Comparison of ENCODE assay signal across 2 cellular contexts in the genomic region with DNA sequence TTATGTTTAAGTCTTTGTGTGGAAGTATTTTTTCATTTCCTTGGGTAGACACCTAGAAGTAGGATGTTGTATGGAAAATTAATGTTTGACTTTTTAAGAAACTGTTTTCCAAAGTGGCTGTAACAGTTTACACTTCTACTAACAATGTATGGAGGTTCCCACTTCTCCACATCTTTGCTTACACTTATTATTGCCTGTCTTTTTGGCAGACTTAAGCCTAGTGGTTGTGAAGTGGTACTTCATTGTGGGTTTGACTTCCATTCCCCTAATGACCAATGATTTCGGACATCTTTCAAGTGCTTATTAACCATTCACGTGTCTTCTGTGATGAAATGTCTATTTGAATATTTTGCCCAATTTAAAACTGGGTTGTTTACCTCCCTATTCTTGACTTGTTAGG.
TF ChIP-seq lines count a peak whose summit lies in the region.

No MANE protein-coding gene starts in this region.

TF ChIP-seq in SK-N-SH, 30 proteins besides CTCF, POLR2A, EP300 and RAD21 (continued from another document):
- TF ChIP-seq, protein P1, sequence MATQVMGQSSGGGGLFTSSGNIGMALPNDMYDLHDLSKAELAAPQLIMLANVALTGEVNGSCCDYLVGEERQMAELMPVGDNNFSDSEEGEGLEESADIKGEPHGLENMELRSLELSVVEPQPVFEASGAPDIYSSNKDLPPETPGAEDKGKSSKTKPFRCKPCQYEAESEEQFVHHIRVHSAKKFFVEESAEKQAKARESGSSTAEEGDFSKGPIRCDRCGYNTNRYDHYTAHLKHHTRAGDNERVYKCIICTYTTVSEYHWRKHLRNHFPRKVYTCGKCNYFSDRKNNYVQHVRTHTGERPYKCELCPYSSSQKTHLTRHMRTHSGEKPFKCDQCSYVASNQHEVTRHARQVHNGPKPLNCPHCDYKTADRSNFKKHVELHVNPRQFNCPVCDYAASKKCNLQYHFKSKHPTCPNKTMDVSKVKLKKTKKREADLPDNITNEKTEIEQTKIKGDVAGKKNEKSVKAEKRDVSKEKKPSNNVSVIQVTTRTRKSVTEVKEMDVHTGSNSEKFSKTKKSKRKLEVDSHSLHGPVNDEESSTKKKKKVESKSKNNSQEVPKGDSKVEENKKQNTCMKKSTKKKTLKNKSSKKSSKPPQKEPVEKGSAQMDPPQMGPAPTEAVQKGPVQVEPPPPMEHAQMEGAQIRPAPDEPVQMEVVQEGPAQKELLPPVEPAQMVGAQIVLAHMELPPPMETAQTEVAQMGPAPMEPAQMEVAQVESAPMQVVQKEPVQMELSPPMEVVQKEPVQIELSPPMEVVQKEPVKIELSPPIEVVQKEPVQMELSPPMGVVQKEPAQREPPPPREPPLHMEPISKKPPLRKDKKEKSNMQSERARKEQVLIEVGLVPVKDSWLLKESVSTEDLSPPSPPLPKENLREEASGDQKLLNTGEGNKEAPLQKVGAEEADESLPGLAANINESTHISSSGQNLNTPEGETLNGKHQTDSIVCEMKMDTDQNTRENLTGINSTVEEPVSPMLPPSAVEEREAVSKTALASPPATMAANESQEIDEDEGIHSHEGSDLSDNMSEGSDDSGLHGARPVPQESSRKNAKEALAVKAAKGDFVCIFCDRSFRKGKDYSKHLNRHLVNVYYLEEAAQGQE (IDR thresholded peaks at IDR 0.05; ENCODE audit: low read depth, low read length), result no peak
- TF ChIP-seq, protein P2, sequence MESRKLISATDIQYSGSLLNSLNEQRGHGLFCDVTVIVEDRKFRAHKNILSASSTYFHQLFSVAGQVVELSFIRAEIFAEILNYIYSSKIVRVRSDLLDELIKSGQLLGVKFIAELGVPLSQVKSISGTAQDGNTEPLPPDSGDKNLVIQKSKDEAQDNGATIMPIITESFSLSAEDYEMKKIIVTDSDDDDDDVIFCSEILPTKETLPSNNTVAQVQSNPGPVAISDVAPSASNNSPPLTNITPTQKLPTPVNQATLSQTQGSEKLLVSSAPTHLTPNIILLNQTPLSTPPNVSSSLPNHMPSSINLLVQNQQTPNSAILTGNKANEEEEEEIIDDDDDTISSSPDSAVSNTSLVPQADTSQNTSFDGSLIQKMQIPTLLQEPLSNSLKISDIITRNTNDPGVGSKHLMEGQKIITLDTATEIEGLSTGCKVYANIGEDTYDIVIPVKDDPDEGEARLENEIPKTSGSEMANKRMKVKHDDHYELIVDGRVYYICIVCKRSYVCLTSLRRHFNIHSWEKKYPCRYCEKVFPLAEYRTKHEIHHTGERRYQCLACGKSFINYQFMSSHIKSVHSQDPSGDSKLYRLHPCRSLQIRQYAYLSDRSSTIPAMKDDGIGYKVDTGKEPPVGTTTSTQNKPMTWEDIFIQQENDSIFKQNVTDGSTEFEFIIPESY (IDR thresholded peaks at IDR 0.05; ENCODE audit: borderline replicate concordance, low read depth), result no peak
- TF ChIP-seq, protein P3, sequence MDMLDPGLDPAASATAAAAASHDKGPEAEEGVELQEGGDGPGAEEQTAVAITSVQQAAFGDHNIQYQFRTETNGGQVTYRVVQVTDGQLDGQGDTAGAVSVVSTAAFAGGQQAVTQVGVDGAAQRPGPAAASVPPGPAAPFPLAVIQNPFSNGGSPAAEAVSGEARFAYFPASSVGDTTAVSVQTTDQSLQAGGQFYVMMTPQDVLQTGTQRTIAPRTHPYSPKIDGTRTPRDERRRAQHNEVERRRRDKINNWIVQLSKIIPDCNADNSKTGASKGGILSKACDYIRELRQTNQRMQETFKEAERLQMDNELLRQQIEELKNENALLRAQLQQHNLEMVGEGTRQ (IDR thresholded peaks at IDR 0.05; ENCODE audit: borderline replicate concordance, low read depth, low read length), result no peak
- TF ChIP-seq SIN3A (IDR thresholded peaks at IDR 0.05; ENCODE audit: borderline replicate concordance, low read depth, low read length) (no peak), FOXJ3 (CRISPR knock-in tag; IDR thresholded peaks at IDR 0.05) (no peak)

TF ChIP-seq in SK-N-SH treated with all-trans-retinoic acid at 6 μM for 48 hours, 23 proteins besides CTCF, POLR2A, EP300 and RAD21 (continued from another document):
- TF ChIP-seq, protein P4, sequence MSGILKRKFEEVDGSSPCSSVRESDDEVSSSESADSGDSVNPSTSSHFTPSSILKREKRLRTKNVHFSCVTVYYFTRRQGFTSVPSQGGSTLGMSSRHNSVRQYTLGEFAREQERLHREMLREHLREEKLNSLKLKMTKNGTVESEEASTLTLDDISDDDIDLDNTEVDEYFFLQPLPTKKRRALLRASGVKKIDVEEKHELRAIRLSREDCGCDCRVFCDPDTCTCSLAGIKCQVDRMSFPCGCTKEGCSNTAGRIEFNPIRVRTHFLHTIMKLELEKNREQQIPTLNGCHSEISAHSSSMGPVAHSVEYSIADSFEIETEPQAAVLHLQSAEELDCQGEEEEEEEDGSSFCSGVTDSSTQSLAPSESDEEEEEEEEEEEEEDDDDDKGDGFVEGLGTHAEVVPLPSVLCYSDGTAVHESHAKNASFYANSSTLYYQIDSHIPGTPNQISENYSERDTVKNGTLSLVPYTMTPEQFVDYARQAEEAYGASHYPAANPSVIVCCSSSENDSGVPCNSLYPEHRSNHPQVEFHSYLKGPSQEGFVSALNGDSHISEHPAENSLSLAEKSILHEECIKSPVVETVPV (CRISPR knock-in tag; IDR thresholded peaks at IDR 0.05), result no peak
- TF ChIP-seq TOX (CRISPR knock-in tag; IDR thresholded peaks at IDR 0.05; ENCODE audit: borderline replicate concordance) (no peak), GLIS3 (CRISPR knock-in tag; IDR thresholded peaks at IDR 0.05) (no peak), TCF4 (CRISPR knock-in tag; IDR thresholded peaks at IDR 0.05; ENCODE audit: borderline replicate concordance) (no peak), ZNF70 (CRISPR knock-in tag; IDR thresholded peaks at IDR 0.05) (no peak), PPARA (CRISPR knock-in tag; IDR thresholded peaks at IDR 0.05; ENCODE audit: borderline replicate concordance) (no peak)
- TF ChIP-seq, protein P5, sequence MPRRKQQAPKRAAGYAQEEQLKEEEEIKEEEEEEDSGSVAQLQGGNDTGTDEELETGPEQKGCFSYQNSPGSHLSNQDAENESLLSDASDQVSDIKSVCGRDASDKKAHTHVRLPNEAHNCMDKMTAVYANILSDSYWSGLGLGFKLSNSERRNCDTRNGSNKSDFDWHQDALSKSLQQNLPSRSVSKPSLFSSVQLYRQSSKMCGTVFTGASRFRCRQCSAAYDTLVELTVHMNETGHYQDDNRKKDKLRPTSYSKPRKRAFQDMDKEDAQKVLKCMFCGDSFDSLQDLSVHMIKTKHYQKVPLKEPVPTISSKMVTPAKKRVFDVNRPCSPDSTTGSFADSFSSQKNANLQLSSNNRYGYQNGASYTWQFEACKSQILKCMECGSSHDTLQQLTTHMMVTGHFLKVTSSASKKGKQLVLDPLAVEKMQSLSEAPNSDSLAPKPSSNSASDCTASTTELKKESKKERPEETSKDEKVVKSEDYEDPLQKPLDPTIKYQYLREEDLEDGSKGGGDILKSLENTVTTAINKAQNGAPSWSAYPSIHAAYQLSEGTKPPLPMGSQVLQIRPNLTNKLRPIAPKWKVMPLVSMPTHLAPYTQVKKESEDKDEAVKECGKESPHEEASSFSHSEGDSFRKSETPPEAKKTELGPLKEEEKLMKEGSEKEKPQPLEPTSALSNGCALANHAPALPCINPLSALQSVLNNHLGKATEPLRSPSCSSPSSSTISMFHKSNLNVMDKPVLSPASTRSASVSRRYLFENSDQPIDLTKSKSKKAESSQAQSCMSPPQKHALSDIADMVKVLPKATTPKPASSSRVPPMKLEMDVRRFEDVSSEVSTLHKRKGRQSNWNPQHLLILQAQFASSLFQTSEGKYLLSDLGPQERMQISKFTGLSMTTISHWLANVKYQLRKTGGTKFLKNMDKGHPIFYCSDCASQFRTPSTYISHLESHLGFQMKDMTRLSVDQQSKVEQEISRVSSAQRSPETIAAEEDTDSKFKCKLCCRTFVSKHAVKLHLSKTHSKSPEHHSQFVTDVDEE (CRISPR knock-in tag; IDR thresholded peaks at IDR 0.05), result no peak
TF ChIP-seq in SK-N-SH treated with all-trans-retinoic acid at 6 μM for 48 hours: peak in this region for 0.
